Comparison of ENCODE assay signal across 1 cellular context in the genomic region with DNA sequence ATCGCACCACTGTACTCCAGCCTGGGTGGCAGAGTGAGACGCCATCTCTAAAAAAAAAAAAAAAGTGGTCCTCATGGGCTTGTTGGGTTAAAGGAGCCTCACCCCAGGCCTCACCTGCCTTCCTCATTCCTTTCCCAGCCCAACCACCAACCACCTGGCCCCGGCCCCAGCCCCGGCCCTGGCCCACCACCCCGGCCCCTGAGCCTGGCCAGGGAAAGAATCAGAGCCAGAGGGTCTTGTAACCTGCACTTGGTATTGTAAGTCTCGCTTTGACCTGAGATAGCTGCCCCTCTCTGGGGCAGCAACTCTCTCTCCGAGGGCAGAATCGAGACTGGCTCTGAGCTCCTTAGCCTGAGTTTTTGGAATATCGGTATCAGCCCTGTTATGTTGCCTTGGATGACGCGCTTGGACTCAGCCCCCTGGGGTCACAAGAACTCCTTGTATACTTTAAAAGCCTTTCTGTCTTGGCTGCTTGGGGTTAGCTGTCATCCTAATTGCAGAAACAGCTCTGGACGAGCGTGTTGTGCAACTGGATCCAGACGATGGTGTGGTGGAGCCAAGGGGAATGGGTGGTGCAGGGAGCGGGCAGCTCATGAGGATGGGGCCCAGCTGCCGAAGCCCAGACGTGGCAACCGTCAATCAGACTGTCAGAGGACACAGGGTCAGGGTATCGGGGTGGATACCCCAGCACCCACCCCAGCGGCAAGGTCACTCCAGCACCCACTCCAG.
TF ChIP-seq lines count a peak whose summit lies in the region.

No MANE protein-coding gene starts in this region.

TF ChIP-seq in WTC11, 78 proteins besides CTCF, POLR2A, EP300 and RAD21 (continued from another document):
- TF ChIP-seq, protein P1, sequence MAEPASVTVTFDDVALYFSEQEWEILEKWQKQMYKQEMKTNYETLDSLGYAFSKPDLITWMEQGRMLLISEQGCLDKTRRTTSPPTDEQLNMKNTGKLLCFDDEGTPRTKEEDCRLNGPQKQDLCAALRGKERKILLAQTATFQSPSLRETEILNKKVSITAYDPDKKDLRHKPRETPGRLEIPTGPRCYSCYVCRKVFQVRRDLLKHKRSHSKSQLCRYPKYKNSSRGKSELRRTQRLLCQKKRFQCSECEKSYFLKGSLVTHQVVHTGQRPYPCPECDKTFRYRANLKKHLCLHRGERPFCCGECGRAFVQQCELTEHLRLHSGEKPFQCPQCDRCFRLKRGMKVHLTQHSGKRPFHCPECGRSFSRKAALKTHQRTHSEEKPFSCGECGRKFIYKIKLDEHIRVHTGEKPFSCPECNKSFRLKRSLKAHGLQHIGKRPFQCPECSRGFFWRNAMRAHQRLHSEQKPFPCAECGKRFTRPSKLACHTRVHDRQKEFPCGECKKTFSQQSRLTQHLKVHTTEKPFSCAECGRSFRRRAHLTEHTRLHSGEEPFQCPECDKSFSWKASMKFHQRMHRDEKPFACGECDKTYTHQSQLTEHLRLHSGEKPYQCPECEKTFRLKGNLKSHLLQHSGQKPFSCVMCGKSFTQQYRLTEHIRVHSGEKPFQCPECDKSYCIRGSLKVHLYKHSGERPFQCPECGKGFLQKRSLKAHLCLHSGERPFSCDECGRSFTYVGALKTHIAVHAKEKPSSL (CRISPR knock-in tag; conservative IDR thresholded peaks at IDR 0.05): no peak
- no peak for TF ChIP-seq ZNF263 (CRISPR knock-in tag; IDR thresholded peaks at IDR 0.05; ENCODE audit: low read depth)
- no peak for TF ChIP-seq CBFB (CRISPR knock-in tag; IDR thresholded peaks at IDR 0.05; ENCODE audit: low read depth)
- TF ChIP-seq, protein P2, sequence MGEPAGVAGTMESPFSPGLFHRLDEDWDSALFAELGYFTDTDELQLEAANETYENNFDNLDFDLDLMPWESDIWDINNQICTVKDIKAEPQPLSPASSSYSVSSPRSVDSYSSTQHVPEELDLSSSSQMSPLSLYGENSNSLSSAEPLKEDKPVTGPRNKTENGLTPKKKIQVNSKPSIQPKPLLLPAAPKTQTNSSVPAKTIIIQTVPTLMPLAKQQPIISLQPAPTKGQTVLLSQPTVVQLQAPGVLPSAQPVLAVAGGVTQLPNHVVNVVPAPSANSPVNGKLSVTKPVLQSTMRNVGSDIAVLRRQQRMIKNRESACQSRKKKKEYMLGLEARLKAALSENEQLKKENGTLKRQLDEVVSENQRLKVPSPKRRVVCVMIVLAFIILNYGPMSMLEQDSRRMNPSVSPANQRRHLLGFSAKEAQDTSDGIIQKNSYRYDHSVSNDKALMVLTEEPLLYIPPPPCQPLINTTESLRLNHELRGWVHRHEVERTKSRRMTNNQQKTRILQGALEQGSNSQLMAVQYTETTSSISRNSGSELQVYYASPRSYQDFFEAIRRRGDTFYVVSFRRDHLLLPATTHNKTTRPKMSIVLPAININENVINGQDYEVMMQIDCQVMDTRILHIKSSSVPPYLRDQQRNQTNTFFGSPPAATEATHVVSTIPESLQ (CRISPR knock-in tag; IDR thresholded peaks at IDR 0.05): no peak
- no peak for TF ChIP-seq ZNF219 (CRISPR knock-in tag; IDR thresholded peaks at IDR 0.05; ENCODE audit: borderline replicate concordance)
- TF ChIP-seq, protein P3, sequence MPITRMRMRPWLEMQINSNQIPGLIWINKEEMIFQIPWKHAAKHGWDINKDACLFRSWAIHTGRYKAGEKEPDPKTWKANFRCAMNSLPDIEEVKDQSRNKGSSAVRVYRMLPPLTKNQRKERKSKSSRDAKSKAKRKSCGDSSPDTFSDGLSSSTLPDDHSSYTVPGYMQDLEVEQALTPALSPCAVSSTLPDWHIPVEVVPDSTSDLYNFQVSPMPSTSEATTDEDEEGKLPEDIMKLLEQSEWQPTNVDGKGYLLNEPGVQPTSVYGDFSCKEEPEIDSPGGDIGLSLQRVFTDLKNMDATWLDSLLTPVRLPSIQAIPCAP (CRISPR knock-in tag; IDR thresholded peaks at IDR 0.05): no peak
- no peak for TF ChIP-seq FOXP1 (CRISPR knock-in tag; IDR thresholded peaks at IDR 0.05; ENCODE audit: borderline replicate concordance)
- no peak for TF ChIP-seq ELF4 (CRISPR knock-in tag; IDR thresholded peaks at IDR 0.05; ENCODE audit: low read depth)
- TF ChIP-seq, protein P4, sequence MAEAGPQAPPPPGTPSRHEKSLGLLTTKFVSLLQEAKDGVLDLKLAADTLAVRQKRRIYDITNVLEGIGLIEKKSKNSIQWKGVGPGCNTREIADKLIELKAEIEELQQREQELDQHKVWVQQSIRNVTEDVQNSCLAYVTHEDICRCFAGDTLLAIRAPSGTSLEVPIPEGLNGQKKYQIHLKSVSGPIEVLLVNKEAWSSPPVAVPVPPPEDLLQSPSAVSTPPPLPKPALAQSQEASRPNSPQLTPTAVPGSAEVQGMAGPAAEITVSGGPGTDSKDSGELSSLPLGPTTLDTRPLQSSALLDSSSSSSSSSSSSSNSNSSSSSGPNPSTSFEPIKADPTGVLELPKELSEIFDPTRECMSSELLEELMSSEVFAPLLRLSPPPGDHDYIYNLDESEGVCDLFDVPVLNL (CRISPR knock-in tag; IDR thresholded peaks at IDR 0.05; ENCODE audit: borderline replicate concordance, low read depth): no peak
- TF ChIP-seq, protein P5, sequence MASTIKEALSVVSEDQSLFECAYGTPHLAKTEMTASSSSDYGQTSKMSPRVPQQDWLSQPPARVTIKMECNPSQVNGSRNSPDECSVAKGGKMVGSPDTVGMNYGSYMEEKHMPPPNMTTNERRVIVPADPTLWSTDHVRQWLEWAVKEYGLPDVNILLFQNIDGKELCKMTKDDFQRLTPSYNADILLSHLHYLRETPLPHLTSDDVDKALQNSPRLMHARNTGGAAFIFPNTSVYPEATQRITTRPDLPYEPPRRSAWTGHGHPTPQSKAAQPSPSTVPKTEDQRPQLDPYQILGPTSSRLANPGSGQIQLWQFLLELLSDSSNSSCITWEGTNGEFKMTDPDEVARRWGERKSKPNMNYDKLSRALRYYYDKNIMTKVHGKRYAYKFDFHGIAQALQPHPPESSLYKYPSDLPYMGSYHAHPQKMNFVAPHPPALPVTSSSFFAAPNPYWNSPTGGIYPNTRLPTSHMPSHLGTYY (CRISPR knock-in tag; IDR thresholded peaks at IDR 0.05): no peak
- TF ChIP-seq, protein P6, sequence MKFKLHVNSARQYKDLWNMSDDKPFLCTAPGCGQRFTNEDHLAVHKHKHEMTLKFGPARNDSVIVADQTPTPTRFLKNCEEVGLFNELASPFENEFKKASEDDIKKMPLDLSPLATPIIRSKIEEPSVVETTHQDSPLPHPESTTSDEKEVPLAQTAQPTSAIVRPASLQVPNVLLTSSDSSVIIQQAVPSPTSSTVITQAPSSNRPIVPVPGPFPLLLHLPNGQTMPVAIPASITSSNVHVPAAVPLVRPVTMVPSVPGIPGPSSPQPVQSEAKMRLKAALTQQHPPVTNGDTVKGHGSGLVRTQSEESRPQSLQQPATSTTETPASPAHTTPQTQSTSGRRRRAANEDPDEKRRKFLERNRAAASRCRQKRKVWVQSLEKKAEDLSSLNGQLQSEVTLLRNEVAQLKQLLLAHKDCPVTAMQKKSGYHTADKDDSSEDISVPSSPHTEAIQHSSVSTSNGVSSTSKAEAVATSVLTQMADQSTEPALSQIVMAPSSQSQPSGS (CRISPR knock-in tag; IDR thresholded peaks at IDR 0.05; ENCODE audit: borderline replicate concordance, low read depth): no peak
TF ChIP-seq in WTC11: peak in this region for 0.
